ENCODE assay signal across 22 cellular contexts in genomic region chr5:18961234-18961633, GRCh38.
"Had no signal": no experiment of that assay in that cellular context is flagged by ENCODE, and none has a peak within 500 bp of the region (broad histone marks: within the 10 kb centered on the region; RNA-seq: fewer than 3 reads in every experiment).

No MANE protein-coding gene starts in this region.

- H3K4me3 ChIP-seq: lower lobe of right lung, mucosa of descending colon, right lobe of liver, thyroid gland had no signal

- H3K36me3 Mint-ChIP-seq: immature natural killer cell; naive B cell; natural killer cell treated with Interleukin-12 subunit alpha and Interleukin-12 subunit beta and Interleukin-15 and Interleukin-18, amount 100 ng/mL, for 72 hours had no signal

- ATAC-seq: effector memory CD8-positive, alpha-beta T cell; left ventricle myocardium superior; lower lobe of right lung; mucosa of descending colon; natural killer cell treated with Interleukin-12 subunit alpha and Interleukin-12 subunit beta and Interleukin-15 and Interleukin-18, amount 100 ng/mL, for 72 hours; right lobe of liver; stimulated activated naive CD8-positive, alpha-beta T cell treated with anti-CD3 and anti-CD28 coated beads, Interleukin-15, amount 100 ng/mL, for 72 hours had no signal

- H3K36me3 ChIP-seq: lower lobe of right lung, neutrophil, right lobe of liver, thyroid gland had no signal

- H3K4me3 Mint-ChIP-seq: effector memory CD8-positive, alpha-beta T cell; immature natural killer cell; naive B cell; natural killer cell treated with Interleukin-12 subunit alpha and Interleukin-12 subunit beta and Interleukin-15 and Interleukin-18, amount 100 ng/mL, for 72 hours; neural crest cell; stimulated activated naive CD8-positive, alpha-beta T cell treated with anti-CD3 and anti-CD28 coated beads, Interleukin-15, amount 100 ng/mL, for 72 hours had no signal

- H3K9me3 Mint-ChIP-seq: neural crest cell had no signal

- H2AFZ ChIP-seq: parathyroid adenoma had no signal

- H3K79me2 ChIP-seq: parathyroid adenoma had no signal

- DNase-seq: cortex of kidney; effector memory CD8-positive, alpha-beta T cell; erythroblast; hypothalamus; immature natural killer cell; left ventricle myocardium superior; lower lobe of right lung; mucosa of descending colon; naive B cell; right lobe of liver; small intestine; stimulated activated CD4-positive, alpha-beta T cell treated with anti-CD3 and anti-CD28 coated beads, Interleukin-15, amount 100 ng/mL, for 24 hours; stimulated activated CD4-positive, alpha-beta T cell treated with anti-CD3 and anti-CD28 coated beads, Interleukin-2, amount 100 ng/mL, for 48 hours; stimulated activated naive CD4-positive, alpha-beta T cell; stimulated activated naive CD8-positive, alpha-beta T cell treated with anti-CD3 and anti-CD28 coated beads, Interleukin-15, amount 100 ng/mL, for 72 hours; thyroid gland; trophoblast cell had no signal

- H3K4me1 ChIP-seq: lower lobe of right lung, parathyroid adenoma, right lobe of liver, thyroid gland had no signal

- H3K27me3 ChIP-seq: neutrophil, right lobe of liver, thyroid gland had no signal

- H3K27me3 Mint-ChIP-seq: effector memory CD8-positive, alpha-beta T cell; naive B cell; natural killer cell treated with Interleukin-12 subunit alpha and Interleukin-12 subunit beta and Interleukin-15 and Interleukin-18, amount 100 ng/mL, for 72 hours; progenitor cell of endocrine pancreas; stimulated activated naive CD8-positive, alpha-beta T cell treated with anti-CD3 and anti-CD28 coated beads, Interleukin-15, amount 100 ng/mL, for 72 hours had no signal

- H3K9ac ChIP-seq: parathyroid adenoma had no signal

- H3K27ac Mint-ChIP-seq: effector memory CD8-positive, alpha-beta T cell; immature natural killer cell; naive B cell; natural killer cell treated with Interleukin-12 subunit alpha and Interleukin-12 subunit beta and Interleukin-15 and Interleukin-18, amount 100 ng/mL, for 72 hours; progenitor cell of endocrine pancreas; stimulated activated naive CD8-positive, alpha-beta T cell treated with anti-CD3 and anti-CD28 coated beads, Interleukin-15, amount 100 ng/mL, for 72 hours had no signal

- H3K9me3 ChIP-seq: lower lobe of right lung, mucosa of descending colon, neutrophil, right lobe of liver, thyroid gland had no signal

- H3K4me1 Mint-ChIP-seq: immature natural killer cell; naive B cell; neural crest cell; stimulated activated naive CD8-positive, alpha-beta T cell treated with anti-CD3 and anti-CD28 coated beads, Interleukin-15, amount 100 ng/mL, for 72 hours had no signal

- H3K27ac ChIP-seq: lower lobe of right lung, neutrophil, parathyroid adenoma, right lobe of liver, thyroid gland had no signal
